In the genomic region with DNA sequence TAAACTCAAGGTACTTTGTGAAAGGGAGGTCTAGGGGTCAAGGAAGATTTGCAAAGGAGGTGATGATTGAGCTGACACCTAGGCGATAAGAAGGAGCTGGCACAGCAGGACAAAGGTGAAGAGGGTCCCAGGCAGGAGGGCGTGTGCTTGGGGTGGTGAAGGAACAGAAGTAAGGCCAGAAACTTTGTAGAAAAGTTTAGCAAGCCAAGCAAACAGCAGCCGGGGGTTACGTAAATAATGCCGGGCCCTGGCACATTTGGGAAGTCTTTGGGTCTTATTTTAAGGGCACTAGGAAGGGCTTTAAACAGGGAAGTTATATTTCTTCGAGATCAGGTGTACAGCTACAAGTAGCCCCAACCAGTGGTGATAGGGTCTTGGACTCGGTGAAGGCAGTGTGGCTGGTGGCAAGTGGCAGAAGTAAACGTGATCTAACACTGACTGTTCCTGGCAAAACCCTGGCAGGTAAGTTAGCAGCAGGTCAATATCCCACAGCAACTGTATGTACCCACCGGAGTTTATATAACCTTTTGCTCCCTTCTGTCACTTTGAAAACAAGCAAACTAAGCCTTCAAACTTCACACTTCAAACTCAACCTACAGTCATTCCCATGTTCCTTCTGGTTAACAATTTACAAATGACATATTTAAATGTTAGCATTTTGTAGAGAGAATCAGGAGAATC, we compare ENCODE assay signal across 10 cellular contexts. TPM values are rescaled to one million over a fixed set of nuclear protein-coding genes. Genes with fewer than 3 reads are reported as not detected.
A peak's percentile ranks its signal among the peaks of the same experiment; 100 is the strongest.
DNase-seq lines count a peak whose midpoint lies in the region; ATAC-seq, FAIRE-seq and TF ChIP-seq lines count a peak whose summit lies in the region.
"Not testable (repeated sequence)": the region's sequence is repeated elsewhere in the genome, so short reads cannot be mapped to it uniquely, and the experiment has no call there.
"Had no signal": no experiment of that assay in that cellular context is flagged by ENCODE, and none has a peak within 500 bp of the region (broad histone marks: within the 10 kb centered on the region; RNA-seq: fewer than 3 reads in every experiment).

No MANE protein-coding gene starts in this region.

- POLR2A ChIA-PET in HepG2 (lab: Yijun Ruan, JAX): not testable (repeated sequence)

- in situ Hi-C loops in mammary epithelial cell (cut with MboI; ENCODE audit: low sequenced_read_pairs in 2 of 2); HepG2 (cut with HindIII; ENCODE audit: extremely low pct_ligation_motif_present, low pct_unique_long_range_greater_than_20kb): not testable (repeated sequence)

- not testable (repeated sequence) for H3K79me2 ChIP-seq in DND-41 (ENCODE audit: insufficient read depth, low read length); mammary epithelial cell (ENCODE audit: insufficient read depth, low read length); HepG2 (ENCODE audit: insufficient read depth, low read length)

- H3K27me3 ChIP-seq in DND-41 (ENCODE audit: insufficient read depth, low read length, poor library complexity); body of pancreas; mammary epithelial cell (ENCODE audit: insufficient read depth, low read length); HepG2 (ENCODE audit: control insufficient read depth in 1 of 2, insufficient read depth in 2 of 2, low read length in 2 of 2); liver (ENCODE audit: control insufficient read depth in 4 of 4, insufficient read depth in 4 of 4, low read length in 3 of 4); right lobe of liver; pancreas: not testable (repeated sequence)

- not testable (repeated sequence) for H3K36me3 ChIP-seq in DND-41 (ENCODE audit: insufficient read depth, low read length); body of pancreas (replicated peaks in 1 of 2; ENCODE audit: insufficient read depth in 1 of 2, low read depth in 2 of 2); mammary epithelial cell (ENCODE audit: insufficient read depth, low read length); HepG2 (replicated peaks in 1 of 2; ENCODE audit: control insufficient read depth in 1 of 2, insufficient read depth in 2 of 2, low read length in 2 of 2); liver (ENCODE audit: control insufficient read depth in 4 of 4, insufficient read depth in 3 of 4, low read depth in 1 of 4, low read length in 3 of 4); right lobe of liver; pancreas

- TF ChIP-seq POLR2A in body of pancreas (IDR thresholded peaks at IDR 0.05); HepG2 (IDR thresholded peaks at IDR 0.05; ENCODE audit: insufficient read depth in 1 of 2, low read depth in 2 of 2, low read length in 2 of 2); right lobe of liver (IDR thresholded peaks at IDR 0.05): not testable (repeated sequence)

- H3K4me2 ChIP-seq in DND-41 (ENCODE audit: insufficient read depth, low read length); mammary epithelial cell (ENCODE audit: insufficient read depth, low read depth, low read length); HepG2 (ENCODE audit: low read depth, low read length): not testable (repeated sequence)

- not testable (repeated sequence) for H3K9me3 ChIP-seq in DND-41 (ENCODE audit: insufficient read depth, low read length, severe bottlenecking); body of pancreas; mammary epithelial cell (replicated peaks; ENCODE audit: insufficient read depth, low read length); HepG2 (ENCODE audit: low read length); liver (ENCODE audit: control insufficient read depth in 4 of 4, low read length in 3 of 4); right lobe of liver; pancreas

- WGBS in body of pancreas, 2 donors: no CpG with 5 or more reads among the region's 9 CpGs
- no CpG with 5 or more reads among the region's 9 CpGs for WGBS in mammary epithelial cell (ENCODE audit: low coverage, missing lambda C conversion rate)
- 0% methylated on average over 2 of the region's 9 CpGs for WGBS in HepG2 (ENCODE audit: low lambda C conversion rate)
- WGBS in liver: 47% methylated on average over 3 of the region's 9 CpGs
- 67% methylated on average over 1 of the region's 9 CpGs for WGBS in right lobe of liver (ENCODE audit: insufficient coverage, low coverage, low lambda C conversion rate, missing lambda C conversion rate)
- 0 to 13% methylated on average over 2 of the region's 9 CpGs for WGBS in pancreas, 2 donors

- FAIRE-seq in HepG2 (lab: Jason Lieb, UNC); pancreas (lab: Jason Lieb, UNC): not testable (repeated sequence)

- H3K4me1 ChIP-seq in DND-41 (ENCODE audit: insufficient read depth, low read length); body of pancreas; mammary epithelial cell (ENCODE audit: insufficient read depth, low read length); HepG2 (ENCODE audit: insufficient read depth, low read length); liver (ENCODE audit: control insufficient read depth in 4 of 4, insufficient read depth in 4 of 4, low read length in 3 of 4); right lobe of liver; pancreas: not testable (repeated sequence)

- H2AFZ ChIP-seq in DND-41 (ENCODE audit: low read depth, low read length); mammary epithelial cell (ENCODE audit: low read depth, low read length); HepG2 (ENCODE audit: low read length): not testable (repeated sequence)

- not testable (repeated sequence) for H3K4me3 ChIP-seq in DND-41 (ENCODE audit: low read depth in 1 of 2, low read length in 2 of 2); body of pancreas; mammary epithelial cell (replicated peaks in 1 of 3; ENCODE audit: insufficient read depth in 1 of 3, low read depth in 2 of 3, low read length in 3 of 3); HepG2 (replicated peaks in 1 of 3; ENCODE audit: insufficient read depth in 1 of 3, low read depth in 2 of 3, low read length in 3 of 3); liver (ENCODE audit: low read depth in 1 of 3, low read length in 3 of 3); right lobe of liver; pancreas

- H3K27ac ChIP-seq in DND-41 (ENCODE audit: low read length); mammary epithelial cell (ENCODE audit: insufficient read depth, low read depth, low read length); HepG2 (ENCODE audit: extremely low read length, insufficient read depth, low read length); liver (ENCODE audit: low read depth in 1 of 2, low read length in 2 of 2); right lobe of liver; pancreas: not testable (repeated sequence)
- peak overlapping the region in 2 of 4 donors; percentile 53 to 67 for H3K27ac ChIP-seq in body of pancreas

- not testable (repeated sequence) for TF ChIP-seq CTCF in DND-41 (IDR thresholded peaks at IDR 0.05; ENCODE audit: borderline replicate concordance, extremely low read depth, low read length, poor library complexity, severe bottlenecking); body of pancreas (IDR thresholded peaks at IDR 0.05); mammary epithelial cell (conservative IDR thresholded peaks at IDR 0.05 in 1 of 2, IDR thresholded peaks at IDR 0.05 in 1 of 2; ENCODE audit: extremely low read depth in 1 of 2, insufficient read depth in 1 of 2, low read depth in 1 of 2, low read length in 2 of 2); HepG2 (CRISPR knock-in tag; IDR thresholded peaks at IDR 0.05); liver (IDR thresholded peaks at IDR 0.05; ENCODE audit: low read depth, low read length, missing input control); right lobe of liver (IDR thresholded peaks at IDR 0.05); pancreas (IDR thresholded peaks at IDR 0.05)

- not testable (repeated sequence) for TF ChIP-seq EP300 in HepG2 (IDR thresholded peaks at IDR 0.05; ENCODE audit: low read depth in 2 of 2, low read length in 2 of 2); HepG2 (CRISPR knock-in tag; IDR thresholded peaks at IDR 0.05; ENCODE audit: borderline replicate concordance)

- not testable (repeated sequence) for H4K20me1 ChIP-seq in DND-41 (ENCODE audit: insufficient read depth, low read length); mammary epithelial cell (ENCODE audit: insufficient read depth, low read length); HepG2 (ENCODE audit: insufficient read depth, low read length)

- CTCF ChIA-PET in mammary epithelial cell (lab: Charles Lee; ENCODE audit: low non-redundant PET); HepG2 (lab: Yijun Ruan, JAX; ENCODE audit: low intra/inter-chr PET ratio, low total read pairs): not testable (repeated sequence)

- not testable (repeated sequence) for DNase-seq in DND-41; mammary epithelial cell; HepG2 (ENCODE audit: low spot score)
- DNase-seq in body of pancreas (peak; percentile 22 to 64 (median 49)), left lobe of liver (ENCODE audit: low spot score) (peak; percentile 66), right lobe of liver (peak in 2 of 3 donors; percentile 18 to 54), pancreas (peak in 3 of 6 donors; percentile 29 to 58 (median 52))

- peak; percentile 43 for ATAC-seq in DND-41 (ENCODE audit: insufficient read depth, low read depth)
- ATAC-seq in body of pancreas: peak; percentile 95
- peak; percentile 74 for ATAC-seq in left lobe of liver
- ATAC-seq in HepG2: peak; percentile 92
- ATAC-seq in right lobe of liver: peak; percentile 70 to 87 (median 77)
- peak; percentile 97 to 99 (median 98) for ATAC-seq in pancreas

- H3K9ac ChIP-seq in DND-41 (ENCODE audit: low read depth, low read length); mammary epithelial cell (ENCODE audit: insufficient read depth, low read length); HepG2 (ENCODE audit: insufficient read depth, low read depth, low read length); liver (ENCODE audit: low read depth in 1 of 2, low read length in 2 of 2): not testable (repeated sequence)

- TF ChIP-seq RAD21 in HepG2 (CRISPR knock-in tag; IDR thresholded peaks at IDR 0.05); liver (IDR thresholded peaks at IDR 0.05): not testable (repeated sequence)

- dilution Hi-C loops in mammary epithelial cell (cut with HindIII; ENCODE audit: low sequenced_read_pairs): not testable (repeated sequence)

- BruUV-seq in mammary epithelial cell (replicated peaks; lab: Mats Ljungman, UMichigan): TSS peak; percentile 29
- BruUV-seq in HepG2 (replicated peaks; lab: Mats Ljungman, UMichigan): not testable (repeated sequence)

- intact Hi-C loops in body of pancreas (cut with DNase I); mammary epithelial cell (cut with micrococcal nuclease); HepG2 (cut with micrococcal nuclease; ENCODE audit: unreplicated experiment); right lobe of liver (cut with DNase I); pancreas (cut with DNase I): not testable (repeated sequence)

RNA-seq across cellular contexts. Expression of gene PLGLB1, which starts 7.0 kb away (rescaled TPM):
- total RNA-seq in body of pancreas (1 to 10 TPM; 3.4 to 4.6 TPM), mammary epithelial cell (1 to 10 TPM in 1 of 2 donors, under 1 TPM in 1; 0.85 to 1.7 TPM), left lobe of liver (104 TPM), HepG2 (2016; rRNA removed; fragmentation: Illumina TruSeq; extraction: Trizol) (0.20 TPM in 1 of 2 replicates, not detected in the other), liver (10 to 100 TPM; 35.1 to 90.0 TPM), right lobe of liver (100 to 1,000 TPM; 103 to 189 (median 134) TPM), pancreas (1 to 10 TPM in 5 of 6 donors, under 1 TPM in 1; 0.38 to 3.7 (median 1.2) TPM)
- polyA plus RNA-seq in mammary epithelial cell (0.12 TPM), HepG2 (2011; rRNA removed) (0.20 and 0.26 TPM in 2 replicates), liver (100 to 1,000 TPM in 1 of 2 donors, 10 to 100 TPM in 1; 90.8 to 140 TPM), pancreas (1 to 10 TPM; 3.0 to 7.4 TPM)
- polyA minus RNA-seq in mammary epithelial cell: not detected
- not detected in 2 replicates for total RNA-seq in HepG2 (2016; cell fraction: cytosol; rRNA removed; fragmentation: Illumina TruSeq; extraction: Trizol; ENCODE audit: low read depth)
- total RNA-seq in HepG2 (2016; cell fraction: insoluble cytoplasmic fraction; rRNA removed; fragmentation: Illumina TruSeq; extraction: Trizol): 0.13 TPM in 1 of 2 replicates, not detected in the other
- 0.24 TPM in 1 of 2 replicates, not detected in the other for total RNA-seq in HepG2 (2016; cell fraction: membrane; rRNA removed; fragmentation: Illumina TruSeq; extraction: Trizol)
- total RNA-seq in HepG2 (2016; cell fraction: nucleus; rRNA removed; fragmentation: Illumina TruSeq; extraction: Trizol): 0.53 and 0.85 TPM in 2 replicates
- 0.35 TPM in 1 of 2 replicates, not detected in the other for polyA plus RNA-seq in HepG2 (2011; cell fraction: cytosol; rRNA removed)
- 0.90 and 1.4 TPM in 2 replicates for polyA plus RNA-seq in HepG2 (2011; cell fraction: nucleus; rRNA removed)
- polyA plus RNA-seq in HepG2 (2012): 0.33 and 0.60 TPM in 2 replicates
- not detected in 2 replicates for polyA plus RNA-seq in HepG2 (2016; cell fraction: cytosol; fragmentation: Illumina TruSeq; extraction: Trizol; ENCODE audit: low read depth)
- polyA plus RNA-seq in HepG2 (2016; cell fraction: insoluble cytoplasmic fraction; fragmentation: Illumina TruSeq; extraction: Trizol; ENCODE audit: low read depth): 0.23 TPM in 1 of 2 replicates, not detected in the other
- not detected in 2 replicates for polyA plus RNA-seq in HepG2 (2016; cell fraction: membrane; fragmentation: Illumina TruSeq; extraction: Trizol; ENCODE audit: low read depth)
- 0.70 and 1.8 TPM in 2 replicates for polyA plus RNA-seq in HepG2 (2016; cell fraction: nucleus; fragmentation: Illumina TruSeq; extraction: Trizol; ENCODE audit: insufficient read depth, low read depth)
- 0.48 TPM in 1 of 2 replicates, not detected in the other for polyA minus RNA-seq in HepG2 (2011; rRNA and poly(A)+ RNA removed; ENCODE audit: low replicate concordance)
- not detected in 2 replicates for polyA minus RNA-seq in HepG2 (2011; cell fraction: cytosol; rRNA and poly(A)+ RNA removed)
- polyA minus RNA-seq in HepG2 (2011; cell fraction: nucleus; rRNA and poly(A)+ RNA removed): 1.8 and 2.1 TPM in 2 replicates
- total RNA-seq: Caco-2, Calu3 had no signal

Comparison
In these comparisons a context has a peak if more than half of its experiments do, and no peak if none do; other contexts are left out.
1. RNA of gene PLGLB1, which starts 7.0 kb away (total RNA-seq): 103 to 189 TPM in right lobe of liver, 104 TPM in left lobe of liver (single experiment) and 35.1 to 90.0 TPM in liver; 3.4 to 4.6 TPM in body of pancreas, 0.85 to 1.7 TPM in mammary epithelial cell, 0.38 to 3.7 TPM in pancreas and 0.13 to 0.85 TPM in HepG2; every median in the first group is over 4 times any median in the second.
2. ATAC-seq: peak in every context shown above with its lines; median percentile 98 in pancreas; 95 in body of pancreas; 92 in HepG2; 77 in right lobe of liver; 74 in left lobe of liver; 43 in DND-41.